ENCODE assay signal across 8 cellular contexts in genomic region chr6:159044899-159045727, GRCh38. TPM values are rescaled to one million over a fixed set of nuclear protein-coding genes. Genes with fewer than 3 reads are reported as not detected.
DNase-seq lines count a peak whose midpoint lies in the region; ATAC-seq and TF ChIP-seq lines count a peak whose summit lies in the region.

Gene TAGAP, minus strand, starts transcription at chr6:159044991. Its CDS starts 845 bp downstream, at chr6:159044146.

- peak within 1 kb of the TSS; percentile 71 for H3K9ac ChIP-seq in Karpas-422 (ENCODE audit: low read length)

- TF ChIP-seq POLR2A in vagina (IDR thresholded peaks at IDR 0.05) = peak in 1 of 2 donors; percentile 32

- H3K4me3 ChIP-seq in DOHH2 (ENCODE audit: low read length) = peak within 1 kb of the TSS; percentile 93
- H3K4me3 ChIP-seq in Karpas-422 (ENCODE audit: low read length) = peak within 1 kb of the TSS; percentile 76
- peak within 1 kb of the TSS in 1 of 2 donors; percentile 24 for H3K4me3 ChIP-seq in esophagus (ENCODE audit: low read depth in 1 of 2, low read length in 2 of 2)
- peak within 1 kb of the TSS in 1 of 2 donors; percentile 30 for H3K4me3 ChIP-seq in vagina

- intact Hi-C loops in vagina (cut with DNase I) = no loop called here

- H3K9me3 ChIP-seq in DOHH2 (ENCODE audit: control insufficient read depth, insufficient read depth, low read length) (no peaks in the 10 kb centered on the region), Karpas-422 (ENCODE audit: low read length) (no peaks in the 10 kb centered on the region), esophagus (ENCODE audit: control insufficient read depth in 2 of 2, insufficient read depth in 1 of 2, low read depth in 1 of 2, low read length in 1 of 2) (no peaks in the 10 kb centered on the region), vagina (no peaks in the 10 kb centered on the region)

- H3K36me3 ChIP-seq in DOHH2 (ENCODE audit: control insufficient read depth, low read length) (peaks cover 46% of the 10 kb centered on the region), Karpas-422 (ENCODE audit: insufficient read depth, low read length) (peaks cover 18% of the 10 kb centered on the region), esophagus (ENCODE audit: control insufficient read depth in 2 of 2, insufficient read depth in 2 of 2, low read length in 1 of 2) (no peaks in the 10 kb centered on the region), vagina (no peaks in the 10 kb centered on the region)

- in situ Hi-C loops in ACHN (cut with HindIII; ENCODE audit: low pct_ligation_motif_present, low pct_unique_long_range_greater_than_20kb, low sequenced_read_pairs) = no loop called here

- H4K20me1 ChIP-seq in DOHH2 (ENCODE audit: control insufficient read depth, insufficient read depth, low read depth, low read length) (peaks cover 18% of the 10 kb centered on the region), Karpas-422 (ENCODE audit: insufficient read depth, low read depth, low read length) (no peaks in the 10 kb centered on the region)

- H3K4me1 ChIP-seq in DOHH2 (ENCODE audit: control insufficient read depth, low read length) = peaks cover 48% of the 10 kb centered on the region
- H3K4me1 ChIP-seq in Karpas-422 (ENCODE audit: low read length) = peaks cover 52% of the 10 kb centered on the region
- peaks cover 0 to 2% of the 10 kb centered on the region in 2 donors for H3K4me1 ChIP-seq in esophagus (ENCODE audit: control insufficient read depth in 2 of 2, insufficient read depth in 2 of 2, low read length in 1 of 2)
- no peaks in the 10 kb centered on the region for H3K4me1 ChIP-seq in vagina

- H3K4me2 ChIP-seq in DOHH2 (ENCODE audit: low read length) (peak within 1 kb of the TSS; percentile 73), Karpas-422 (ENCODE audit: low read depth, low read length, poor library complexity, severe bottlenecking) (peak within 1 kb of the TSS; percentile 91)

- WGBS in esophagus, 2 donors = 33% methylated on average over 15 of the region's 15 CpGs

- peak within 1 kb of the TSS; percentile 89 for H3K27ac ChIP-seq in DOHH2 (ENCODE audit: low read depth, low read length)
- peak within 1 kb of the TSS; percentile 54 for H3K27ac ChIP-seq in Karpas-422 (ENCODE audit: low read length)
- peak within 1 kb of the TSS; percentile 5 to 58 for H3K27ac ChIP-seq in esophagus (ENCODE audit: low read depth in 2 of 2, low read length in 1 of 2)
- peak within 1 kb of the TSS; percentile 34 for H3K27ac ChIP-seq in vagina

- H3K9me2 ChIP-seq in DOHH2 (replicated peaks; ENCODE audit: control insufficient read depth, low read length) = no peaks in the 10 kb centered on the region
- no peaks in the 10 kb centered on the region for H3K9me2 ChIP-seq in Karpas-422 (replicated peaks; ENCODE audit: insufficient read depth, low read length)

- TF ChIP-seq CTCF in DOHH2 (IDR thresholded peaks at IDR 0.05; ENCODE audit: low read depth, low read length, poor library complexity, severe bottlenecking) = no peak
- no peak for TF ChIP-seq CTCF in vagina (IDR thresholded peaks at IDR 0.05)

- H3K79me2 ChIP-seq in DOHH2 (ENCODE audit: control insufficient read depth, low read length) (peaks cover 53% of the 10 kb centered on the region), Karpas-422 (ENCODE audit: low read length) (no peaks in the 10 kb centered on the region)

- DNase-seq in Karpas-422 = peak; percentile 95
- peak; percentile 85 for DNase-seq in activated CD4-positive, alpha-beta T cell treated with anti-CD3 and anti-CD28 coated beads, Interleukin-2, amount 50 U/mL, for 1 hour
- DNase-seq in renal cortical epithelial cell (ENCODE audit: low read depth) = peak; percentile 14
- DNase-seq in vagina (ENCODE audit: extremely low spot score in 2 of 2) = peak; percentile 37 to 62
- no peak for DNase-seq in ACHN

- H3F3A ChIP-seq in DOHH2 (ENCODE audit: control insufficient read depth, insufficient read depth) = peaks cover 42% of the 10 kb centered on the region

- peak; percentile 77 for ATAC-seq in GM21381 (IDR thresholded peaks at IDR 0.05; ENCODE audit: unreplicated experiment)

- H2AFZ ChIP-seq in Karpas-422 (ENCODE audit: low read length) = peak within 1 kb of the TSS; percentile 76

- no peaks in the 10 kb centered on the region for H3K27me3 ChIP-seq in DOHH2 (ENCODE audit: control insufficient read depth, low read length)
- no peaks in the 10 kb centered on the region for H3K27me3 ChIP-seq in Karpas-422 (ENCODE audit: low read length)
- H3K27me3 ChIP-seq in esophagus (ENCODE audit: control insufficient read depth in 1 of 2, insufficient read depth in 2 of 2, low read length in 2 of 2) = no peaks in the 10 kb centered on the region
- H3K27me3 ChIP-seq in vagina = no peaks in the 10 kb centered on the region

RNA-seq across cellular contexts. Expression of gene TAGAP, which starts in this region (rescaled TPM):
- 16.2 and 16.5 TPM in 2 replicates for total RNA-seq in Karpas-422 (2014; rRNA removed; shearing (Covaris generic); ENCODE audit: low replicate concordance)
- under 1 TPM; 0.59 to 0.76 TPM for polyA plus RNA-seq in esophagus
- 0.05 and 0.35 TPM in 2 replicates for total RNA-seq in renal cortical epithelial cell
- total RNA-seq in vagina = 8.1 TPM

Comparison
In these comparisons a context has a peak if more than half of its experiments do, and no peak if none do; other contexts are left out.
1. Peak in DNase-seq in renal cortical epithelial cell; RNA of the gene not detected or under 1 TPM.
2. H3K27ac ChIP-seq: peak in every context shown above with its lines; median percentile 89 in DOHH2; 54 in Karpas-422; 34 in vagina; 32 in esophagus.